In genomic region chr12:56769868-56770267, GRCh38 we compare ENCODE assay signal across 17 cellular contexts. TPM values are rescaled to one million over a fixed set of nuclear protein-coding genes. Genes with fewer than 3 reads are reported as not detected.
"Had no signal": no experiment of that assay in that cellular context is flagged by ENCODE, and none has a peak within 500 bp of the region (broad histone marks: within the 10 kb centered on the region; RNA-seq: fewer than 3 reads in every experiment).

No MANE protein-coding gene starts in this region.

- H3K27me3 ChIP-seq: esophagus muscularis mucosa, gastroesophageal sphincter, right atrium auricular region, testis had no signal

- H3K27ac ChIP-seq: esophagus muscularis mucosa, gastroesophageal sphincter, right atrium auricular region, skin epidermis, testis had no signal

- ATAC-seq: activated CD4-positive, alpha-beta T cell treated with anti-CD3 and anti-CD28 coated beads for 36 hours; gastroesophageal sphincter; naive thymus-derived CD4-positive, alpha-beta T cell; stimulated activated memory B cell treated with anti-CD40 and anti-IgM and Interleukin-4, amounts not matched to agents 10 μg/mL and 1 μg/mL and 100 μg/mL, for 72 hours had no signal

- H3K27ac Mint-ChIP-seq: activated CD4-positive, alpha-beta T cell treated with anti-CD3 and anti-CD28 coated beads for 36 hours; activated naive CD8-positive, alpha-beta T cell treated with anti-CD3 and anti-CD28 coated beads for 36 hours; naive thymus-derived CD4-positive, alpha-beta T cell; progenitor cell of endocrine pancreas; stimulated activated memory B cell treated with anti-CD40 and anti-IgM and Interleukin-4, amounts not matched to agents 10 μg/mL and 1 μg/mL and 100 μg/mL, for 72 hours had no signal

- H3K36me3 ChIP-seq: esophagus muscularis mucosa, gastroesophageal sphincter, right atrium auricular region had no signal

- H3K4me3 Mint-ChIP-seq: activated CD4-positive, alpha-beta T cell treated with anti-CD3 and anti-CD28 coated beads for 36 hours; activated naive CD8-positive, alpha-beta T cell treated with anti-CD3 and anti-CD28 coated beads for 36 hours; naive thymus-derived CD4-positive, alpha-beta T cell; stimulated activated memory B cell treated with anti-CD40 and anti-IgM and Interleukin-4, amounts not matched to agents 10 μg/mL and 1 μg/mL and 100 μg/mL, for 72 hours had no signal

- H3K4me1 ChIP-seq: esophagus muscularis mucosa, gastroesophageal sphincter, right atrium auricular region had no signal

- H3K27me3 Mint-ChIP-seq: activated CD4-positive, alpha-beta T cell treated with anti-CD3 and anti-CD28 coated beads for 36 hours; activated naive CD8-positive, alpha-beta T cell treated with anti-CD3 and anti-CD28 coated beads for 36 hours; naive thymus-derived CD4-positive, alpha-beta T cell; progenitor cell of endocrine pancreas; stimulated activated memory B cell treated with anti-CD40 and anti-IgM and Interleukin-4, amounts not matched to agents 10 μg/mL and 1 μg/mL and 100 μg/mL, for 72 hours had no signal

- H3K4me1 Mint-ChIP-seq: activated CD4-positive, alpha-beta T cell treated with anti-CD3 and anti-CD28 coated beads for 36 hours; activated naive CD8-positive, alpha-beta T cell treated with anti-CD3 and anti-CD28 coated beads for 36 hours had no signal

- H3K36me3 Mint-ChIP-seq: activated naive CD8-positive, alpha-beta T cell treated with anti-CD3 and anti-CD28 coated beads for 36 hours; naive thymus-derived CD4-positive, alpha-beta T cell; stimulated activated memory B cell treated with anti-CD40 and anti-IgM and Interleukin-4, amounts not matched to agents 10 μg/mL and 1 μg/mL and 100 μg/mL, for 72 hours had no signal

- H3K9me3 ChIP-seq: esophagus muscularis mucosa, gastroesophageal sphincter, right atrium auricular region, testis had no signal

- DNase-seq: activated CD4-positive, alpha-beta T cell treated with anti-CD3 and anti-CD28 coated beads for 36 hours; activated CD4-positive, alpha-beta T cell treated with anti-CD3 and anti-CD28 coated beads, Interleukin-2, amount 50 U/mL, for 48 hours; activated naive CD8-positive, alpha-beta T cell treated with anti-CD3 and anti-CD28 coated beads for 36 hours; amniotic stem cell; effector CD8-positive, alpha-beta T cell; mesendoderm; naive thymus-derived CD4-positive, alpha-beta T cell; stimulated activated CD4-positive, alpha-beta T cell treated with anti-CD3 and anti-CD28 coated beads, Interleukin-4, amount 100 ng/mL, for 24 hours; SW 1271; testis had no signal

- H3K4me3 ChIP-seq: esophagus muscularis mucosa, gastroesophageal sphincter, right atrium auricular region, skin epidermis, testis had no signal

- H3K9me3 Mint-ChIP-seq: activated naive CD8-positive, alpha-beta T cell treated with anti-CD3 and anti-CD28 coated beads for 36 hours; naive thymus-derived CD4-positive, alpha-beta T cell; stimulated activated memory B cell treated with anti-CD40 and anti-IgM and Interleukin-4, amounts not matched to agents 10 μg/mL and 1 μg/mL and 100 μg/mL, for 72 hours had no signal

RNA-seq across cellular contexts. Expression of gene HSD17B6, which starts 6.7 kb away (rescaled TPM):
- total RNA-seq: endothelial cell of umbilical vein had no signal
